Comparison of ENCODE assay signal across 8 cellular contexts in the genomic region with DNA sequence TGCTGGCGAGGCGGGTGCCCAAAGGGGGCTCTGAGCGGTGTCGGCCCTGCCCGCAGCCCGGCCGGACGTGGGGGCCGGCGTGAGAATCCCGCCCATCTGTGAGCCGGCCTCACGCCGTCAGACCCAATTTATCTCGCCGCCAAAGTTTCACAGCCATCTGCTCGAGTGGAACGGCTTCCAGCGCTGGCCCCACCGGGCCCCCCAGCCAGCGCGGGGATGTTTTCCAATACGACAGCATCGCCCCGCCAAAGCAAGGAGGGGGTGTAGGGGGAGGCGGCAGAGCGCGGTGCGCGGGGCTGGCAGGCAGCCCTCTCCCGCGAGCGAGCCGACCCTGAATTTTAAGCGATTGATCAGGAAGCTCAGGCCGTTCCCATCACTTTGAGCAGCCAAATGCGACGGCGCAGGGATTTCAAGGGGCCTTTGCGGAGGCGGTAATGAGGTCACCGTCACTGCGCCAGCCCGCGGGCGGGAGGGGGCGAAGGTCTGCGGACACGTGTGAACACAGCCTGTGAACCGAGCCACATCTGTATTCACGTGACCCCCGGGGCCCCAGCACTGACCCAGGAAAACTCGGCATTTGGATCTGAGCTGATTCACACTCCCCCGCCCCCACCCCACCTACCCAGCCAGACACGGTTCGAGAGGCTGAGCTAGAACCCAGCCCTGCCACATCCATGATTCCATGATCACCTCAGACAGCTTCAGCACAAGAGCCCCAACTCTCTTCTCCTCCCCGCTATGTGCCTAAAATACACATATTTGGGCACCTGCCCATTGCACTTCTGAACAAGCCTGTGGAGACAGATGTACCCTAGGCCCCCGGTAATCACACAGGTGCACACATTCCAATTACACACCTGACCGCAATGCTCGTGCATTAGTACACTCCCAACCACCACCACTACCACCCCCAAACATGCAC. TPM values are rescaled to one million over a fixed set of nuclear protein-coding genes. Genes with fewer than 3 reads are reported as not detected.
DNase-seq lines count a peak whose midpoint lies in the region; ATAC-seq and TF ChIP-seq lines count a peak whose summit lies in the region.

No MANE protein-coding gene starts in this region.

- intact Hi-C loops in PC-3 (cut with micrococcal nuclease): no loop called here

- no peak overlapping the region for H4K8ac ChIP-seq in H9 (replicated peaks; ENCODE audit: insufficient read length, low read depth, low read length)

- H4K91ac ChIP-seq in H9 (ENCODE audit: insufficient read length, low read depth, low read length): no peak overlapping the region

- H3K27ac ChIP-seq in H9 (ENCODE audit: insufficient read length, low read depth, low read length): no peak overlapping the region
- H3K27ac ChIP-seq in PC-3 (ENCODE audit: low read length): no peak overlapping the region
- peak overlapping the region; percentile 56 for H3K27ac ChIP-seq in hepatocyte

- peaks cover 44 to 46% of the 10 kb centered on the region in 2 experiments for H3K4me1 Mint-ChIP-seq in H9
- H3K4me1 Mint-ChIP-seq in activated naive CD8-positive, alpha-beta T cell treated with anti-CD3 and anti-CD28 coated beads, Interleukin-2, amount 10 ng/mL, durations not matched to agents 7 days and 5 days: peaks cover 21% of the 10 kb centered on the region

- no peak overlapping the region for H3T11ph ChIP-seq in H9 (ENCODE audit: low read length)

- no peaks in the 10 kb centered on the region for H3K79me1 ChIP-seq in H9 (ENCODE audit: insufficient read depth, low read depth, low read length, poor library complexity, severe bottlenecking)

- H3K4ac ChIP-seq in H9 (ENCODE audit: low read depth, low read length): no peak overlapping the region

- no peak overlapping the region for H4K5ac ChIP-seq in H9 (ENCODE audit: insufficient read length, low read depth, low read length)

- H3K4me3 ChIP-seq in PC-3 (ENCODE audit: low read length) (peak overlapping the region; percentile 65), hepatocyte (peak overlapping the region; percentile 24)

- DNase-seq in DMS 273 treated with DMSO at 0.1 percent for 48 hours (lab: John Stamatoyannopoulos, UW) (peak; percentile 87), H9 (peak; percentile 60), PC-3 (no peak), hepatocyte (ENCODE audit: low spot score) (peak; percentile 89), retina (peak; percentile 94), UCSD-AML1 (lab: John Stamatoyannopoulos, UW; ENCODE audit: unreplicated experiment) (no peak), T1000 (lab: John Stamatoyannopoulos, UW) (no peak)
- DNase-seq in activated naive CD8-positive, alpha-beta T cell treated with anti-CD3 and anti-CD28 coated beads, Interleukin-2, amount 10 ng/mL, durations not matched to agents 7 days and 5 days: peak; percentile 51

- H3K27ac Mint-ChIP-seq in H9: no peak overlapping the region; a peak in 1 of 7 replicates
- H3K27ac Mint-ChIP-seq in activated naive CD8-positive, alpha-beta T cell treated with anti-CD3 and anti-CD28 coated beads, Interleukin-2, amount 10 ng/mL, durations not matched to agents 7 days and 5 days: peak overlapping the region; percentile 53

- H3K9me2 ChIP-seq in PC-3 (replicated peaks; ENCODE audit: low read length): no peaks in the 10 kb centered on the region
- H3K9me2 ChIP-seq in hepatocyte (replicated peaks; ENCODE audit: insufficient read depth): no peaks in the 10 kb centered on the region

- H3K23ac ChIP-seq in H9 (ENCODE audit: insufficient read length, low read depth, low read length): no peak overlapping the region

- no peak for TF ChIP-seq CTCF in H9 (conservative IDR thresholded peaks at IDR 0.05)
- no peak for TF ChIP-seq CTCF in PC-3 (conservative IDR thresholded peaks at IDR 0.05; ENCODE audit: low read depth, low read length)
- TF ChIP-seq CTCF in hepatocyte (IDR thresholded peaks at IDR 0.05; ENCODE audit: poor library complexity): no peak

- H2BK15ac ChIP-seq in H9 (ENCODE audit: low read depth, low read length): no peak overlapping the region

- peaks cover 0 to 3% of the 10 kb centered on the region in 2 experiments; a peak in 2 of 5 replicates for H3K9me3 Mint-ChIP-seq in H9
- no peaks in the 10 kb centered on the region for H3K9me3 Mint-ChIP-seq in activated naive CD8-positive, alpha-beta T cell treated with anti-CD3 and anti-CD28 coated beads, Interleukin-2, amount 10 ng/mL, durations not matched to agents 7 days and 5 days

- no peak overlapping the region for H2BK5ac ChIP-seq in H9 (ENCODE audit: insufficient read length, low read length)

- no CpG with 5 or more reads among the region's 60 CpGs for WGBS in H9 (ENCODE audit: extremely low coverage, insufficient read length, low lambda C conversion rate)
- 3% methylated on average over 56 of the region's 60 CpGs for WGBS in hepatocyte (ENCODE audit: low lambda C conversion rate, missing lambda C conversion rate)

- H2BK12ac ChIP-seq in H9 (ENCODE audit: insufficient read length, low read depth, low read length): no peak overlapping the region

- H3K4me2 ChIP-seq in H9 (ENCODE audit: insufficient read depth, insufficient read length, low read length) (peak overlapping the region; percentile 68), PC-3 (ENCODE audit: low read length) (peak overlapping the region; percentile 81), hepatocyte (peak overlapping the region; percentile 91)

- no TSS peak for BruUV-seq in PC-3 (replicated peaks; lab: Mats Ljungman, UMichigan)

- H4K20me1 ChIP-seq in H9 (ENCODE audit: control insufficient read depth, insufficient read depth, insufficient read length) (no peaks in the 10 kb centered on the region), PC-3 (ENCODE audit: low read length) (no peaks in the 10 kb centered on the region), hepatocyte (ENCODE audit: insufficient read depth, poor library complexity, severe bottlenecking) (no peaks in the 10 kb centered on the region)

- H3K9me3 ChIP-seq in H9 (ENCODE audit: control insufficient read depth, low read depth, low read length) (no peaks in the 10 kb centered on the region), PC-3 (ENCODE audit: low read length) (no peaks in the 10 kb centered on the region), hepatocyte (ENCODE audit: low read depth) (no peaks in the 10 kb centered on the region)

- no peak overlapping the region for H3K18ac ChIP-seq in H9 (ENCODE audit: insufficient read length, low read depth, low read length)

- no peak overlapping the region for H2AK5ac ChIP-seq in H9 (ENCODE audit: insufficient read length, low read length)

- peaks cover 27% of the 10 kb centered on the region for H3K23me2 ChIP-seq in H9 (ENCODE audit: insufficient read length, low read depth, low read length, poor library complexity, severe bottlenecking)

- H3K27me3 ChIP-seq in H9 (ENCODE audit: insufficient read depth, low read length): peaks cover 25% of the 10 kb centered on the region
- peaks cover 34% of the 10 kb centered on the region for H3K27me3 ChIP-seq in PC-3 (ENCODE audit: low read length)
- peaks cover 17% of the 10 kb centered on the region for H3K27me3 ChIP-seq in hepatocyte

- H3K79me2 ChIP-seq in H9 (ENCODE audit: insufficient read depth, low read length) (no peaks in the 10 kb centered on the region), PC-3 (ENCODE audit: low read length) (no peaks in the 10 kb centered on the region), hepatocyte (no peaks in the 10 kb centered on the region)

- peak overlapping the region; percentile 37; the same call in 1 of the 2 replicates for H3K14ac ChIP-seq in H9 (ENCODE audit: insufficient read depth, low read length)

- H2AFZ ChIP-seq in H9 (ENCODE audit: low read length): no peak overlapping the region
- peak overlapping the region; percentile 85 for H2AFZ ChIP-seq in PC-3 (ENCODE audit: low read length)
- H2AFZ ChIP-seq in hepatocyte: peak overlapping the region; percentile 16

- peak overlapping the region; percentile 47 to 83 for H3K4me3 Mint-ChIP-seq in H9
- H3K4me3 Mint-ChIP-seq in activated naive CD8-positive, alpha-beta T cell treated with anti-CD3 and anti-CD28 coated beads, Interleukin-2, amount 10 ng/mL, durations not matched to agents 7 days and 5 days: peak overlapping the region; percentile 83

- ATAC-seq in PC-3: no peak
- ATAC-seq in activated naive CD8-positive, alpha-beta T cell treated with anti-CD3 and anti-CD28 coated beads, Interleukin-2, amount 10 ng/mL, durations not matched to agents 7 days and 5 days (ENCODE audit: low read depth): peak; percentile 17

- CTCF ChIA-PET in PC-3 (lab: Charles Lee): no interaction called here

- H3K36me3 Mint-ChIP-seq in H9 (ENCODE audit: insufficient read depth in 1 of 3, low read depth in 3 of 3): no peaks in the 10 kb centered on the region; a peak in 1 of 7 replicates
- H3K36me3 Mint-ChIP-seq in activated naive CD8-positive, alpha-beta T cell treated with anti-CD3 and anti-CD28 coated beads, Interleukin-2, amount 10 ng/mL, durations not matched to agents 7 days and 5 days: no peaks in the 10 kb centered on the region

- H3F3A ChIP-seq in PC-3 (ENCODE audit: low read length, unreplicated experiment): no peaks in the 10 kb centered on the region

- no peak overlapping the region for H2BK120ac ChIP-seq in H9 (ENCODE audit: low read depth, low read length, poor library complexity, severe bottlenecking)

- POLR2A ChIA-PET in PC-3 (lab: Charles Lee; ENCODE audit: unreplicated experiment): no interaction called here
- POLR2A ChIA-PET in activated naive CD8-positive, alpha-beta T cell treated with anti-CD3 and anti-CD28 coated beads, Interleukin-2, amount 10 ng/mL, durations not matched to agents 7 days and 5 days (lab: Charles Lee): no interaction called here

- H3K9ac ChIP-seq in H9 (ENCODE audit: extremely low read depth, insufficient read length, low read length): no peak overlapping the region
- H3K9ac ChIP-seq in PC-3 (ENCODE audit: low read length): no peak overlapping the region

- no peak overlapping the region for H3K56ac ChIP-seq in H9 (ENCODE audit: insufficient read length, low read depth, low read length)

- no peak overlapping the region for H2BK20ac ChIP-seq in H9 (ENCODE audit: low read depth, low read length, poor library complexity, severe bottlenecking)

- no peaks in the 10 kb centered on the region for H3K36me3 ChIP-seq in PC-3 (ENCODE audit: low read depth, low read length)
- H3K36me3 ChIP-seq in hepatocyte (replicated peaks; ENCODE audit: insufficient read depth, low read depth): no peaks in the 10 kb centered on the region

- H3K4me1 ChIP-seq in H9 (ENCODE audit: insufficient read depth, low read length) (peaks cover 3% of the 10 kb centered on the region; the same call in 1 of the 2 replicates), PC-3 (ENCODE audit: insufficient read depth, low read length) (peaks cover 27% of the 10 kb centered on the region), hepatocyte (ENCODE audit: insufficient read depth) (peaks cover 35% of the 10 kb centered on the region)

- peaks cover 86% of the 10 kb centered on the region for H3K27me3 Mint-ChIP-seq in H9 (ENCODE audit: low read depth)
- peaks cover 33% of the 10 kb centered on the region for H3K27me3 Mint-ChIP-seq in activated naive CD8-positive, alpha-beta T cell treated with anti-CD3 and anti-CD28 coated beads, Interleukin-2, amount 10 ng/mL, durations not matched to agents 7 days and 5 days

RNA-seq across cellular contexts. Expression of gene PSD2, which starts 47.8 kb away (rescaled TPM):
- total RNA-seq in H9 (2021) (0.09 and 0.22 TPM in 2 replicates), PC-3 (2014; rRNA removed) (not detected in 2 replicates), hepatocyte (not detected in 2 replicates)
- under 1 TPM; 0.08 to 0.09 TPM for total RNA-seq in activated naive CD8-positive, alpha-beta T cell treated with anti-CD3 and anti-CD28 coated beads, Interleukin-2, amount 10 ng/mL, durations not matched to agents 7 days and 5 days
- 0.54 TPM in 1 of 2 replicates, not detected in the other for polyA plus RNA-seq in hepatocyte

Comparison
In these comparisons a context has a peak if more than half of its experiments do, and no peak if none do; other contexts are left out.
1. DNase-seq: peak in DMS 273 treated with DMSO at 0.1 percent for 48 hours (single experiment), H9 (single experiment), activated naive CD8-positive, alpha-beta T cell treated with anti-CD3 and anti-CD28 coated beads, Interleukin-2, amount 10 ng/mL, durations not matched to agents 7 days and 5 days (single experiment), hepatocyte (single experiment) and retina (single experiment); none in PC-3 (single experiment), UCSD-AML1 (single experiment) and T1000 (single experiment).
2. Peak in every context shown above with its lines, with median percentiles within 50 percentile points of each other: H3K4me2 ChIP-seq.